ENCODE assay signal across 1 cellular context in the genomic region with DNA sequence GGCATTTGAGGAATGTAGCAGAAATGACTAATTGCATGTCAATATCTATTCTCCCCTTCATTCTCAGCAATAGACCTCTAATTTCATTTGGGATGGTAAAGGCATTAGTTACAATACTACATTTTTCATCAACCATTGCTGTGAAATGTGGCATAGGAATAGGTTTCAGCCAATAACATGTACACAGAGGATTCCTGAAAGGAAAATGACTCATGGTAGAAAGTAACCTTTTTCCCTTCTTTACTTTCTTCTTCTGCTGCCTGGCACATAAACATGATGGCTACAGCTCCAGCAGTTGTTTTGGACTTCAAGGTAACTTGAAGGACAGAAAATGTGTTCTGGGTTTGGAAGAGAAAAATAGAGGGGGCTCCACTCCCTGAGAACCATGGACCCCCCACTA.
TF ChIP-seq lines count a peak whose summit lies in the region.

No MANE protein-coding gene starts in this region.

TF ChIP-seq in endothelial cell of umbilical vein, 7 proteins besides CTCF, POLR2A, EP300 and RAD21:
- TF ChIP-seq FOS (IDR thresholded peaks at IDR 0.05; ENCODE audit: borderline replicate concordance, insufficient read depth, low read length) (peak; percentile 72), JUN (IDR thresholded peaks at IDR 0.05; ENCODE audit: borderline replicate concordance, insufficient read depth, insufficient read length, low read depth) (peak; percentile 27), EZH2 (IDR thresholded peaks at IDR 0.05; ENCODE audit: borderline replicate concordance, low read depth, low read length, severe bottlenecking) (no peak)
